ENCODE assay signal across 8 cellular contexts in genomic region chr5:149959406-149960236, GRCh38. TPM values are rescaled to one million over a fixed set of nuclear protein-coding genes. Genes with fewer than 3 reads are reported as not detected.
A peak's percentile ranks its signal among the peaks of the same experiment; 100 is the strongest.
DNase-seq lines count a peak whose midpoint lies in the region; ATAC-seq, FAIRE-seq and TF ChIP-seq lines count a peak whose summit lies in the region.

No MANE protein-coding gene starts in this region.

- no peak for ATAC-seq in T-cell (replicated peaks in 1 of 4)
- peak; percentile 45 for ATAC-seq in GM12878
- no peak for ATAC-seq in GM21528 (IDR thresholded peaks at IDR 0.05; ENCODE audit: low FRiP score, unreplicated experiment)

- intact Hi-C loops in GM12878 (cut with micrococcal nuclease; ENCODE audit: unreplicated experiment), result loop anchor here (2.0 to 10.0 kb wide), 2 partner anchors 41 to 225 kb away; partner anchors contain the start of genes HMGXB3, PPARGC1B and TIGD6

- H3K4me1 ChIP-seq in DOHH2 (ENCODE audit: control insufficient read depth, low read length) (peaks cover 24% of the 10 kb centered on the region), GM12878 (ENCODE audit: control insufficient read depth, insufficient read depth, low read length) (peaks cover 12% of the 10 kb centered on the region)

- RAD21 ChIA-PET in GM12878 (lab: Charles Lee; ENCODE audit: unreplicated experiment), result interaction anchor here (0.8 to 4.7 kb wide), 9 partner anchors 27 to 323 kb away, joined by 3 to 53 read pairs (median 5); no protein-coding TSS in a partner anchor

- peak; percentile 93 for TF ChIP-seq CTCF in DOHH2 (IDR thresholded peaks at IDR 0.05; ENCODE audit: low read depth, low read length, poor library complexity, severe bottlenecking)
- peak; percentile 38 to 75 (median 49); a peak in 5 of 6 replicates for TF ChIP-seq CTCF in GM12878 (IDR thresholded peaks at IDR 0.05 in 2 of 3, conservative IDR thresholded peaks at IDR 0.05 in 1 of 3; ENCODE audit: control insufficient read depth in 2 of 3, extremely low read depth in 1 of 3, insufficient read depth in 1 of 3, low read depth in 3 of 3, low read length in 3 of 3)

- peaks cover 5% of the 10 kb centered on the region; the same call in 1 of the 2 replicates for H3F3A ChIP-seq in DOHH2 (ENCODE audit: control insufficient read depth, insufficient read depth)

- no peaks in the 10 kb centered on the region for H3K36me3 ChIP-seq in DOHH2 (ENCODE audit: control insufficient read depth, low read length)
- no peaks in the 10 kb centered on the region for H3K36me3 ChIP-seq in GM12878 (ENCODE audit: control insufficient read depth in 2 of 2, insufficient read depth in 2 of 2, low read length in 1 of 2)

- peak overlapping the region; percentile 87 to 96 (median 90) for H3K4me3 Mint-ChIP-seq in T-cell

- FAIRE-seq in GM12878 (lab: Jason Lieb, UNC), result peak; percentile 94

- in situ Hi-C loops in GM12878 (cut with MboI), result no loop called here

- TSS peak; percentile 99 for BruUV-seq in GM12878 (replicated peaks; lab: Mats Ljungman, UMichigan)

- H3K27me3 ChIP-seq in DOHH2 (ENCODE audit: control insufficient read depth, low read length) (no peaks in the 10 kb centered on the region), GM12878 (replicated peaks in 1 of 2; ENCODE audit: control insufficient read depth in 2 of 2, insufficient read depth in 2 of 2, low read length in 1 of 2) (no peaks in the 10 kb centered on the region; a peak in 1 of 4 replicates)

- peak overlapping the region; percentile 96 to 97 for H3K27ac Mint-ChIP-seq in T-cell

- SMC1A ChIA-PET in GM12878 (lab: Charles Lee; ENCODE audit: uncharacterized antibody, unreplicated experiment), result interaction anchor here (0.6 to 2.9 kb wide), 8 partner anchors 8 to 326 kb away, joined by 3 to 12 read pairs (median 4); no protein-coding TSS in a partner anchor

- H3K9me3 Mint-ChIP-seq in T-cell, result no peaks in the 10 kb centered on the region

- POLR2A ChIA-PET in T-cell (lab: Charles Lee), result interaction anchor here (0.6 to 1.0 kb wide), 3 partner anchors 42 to 1813 kb away, joined by 3 to 6 read pairs (median 4); no protein-coding TSS in a partner anchor
- POLR2A ChIA-PET in GM12878 (lab: Charles Lee), result interaction anchor here (0.6 to 2.1 kb wide), 8 partner anchors 38 to 157 kb away, joined by 3 to 6 read pairs (median 4); partner anchors contain the start of genes HMGXB3 and TIGD6

- DNase-seq in HUDEP-2 (lab: John Stamatoyannopoulos, UW; ENCODE audit: unreplicated experiment in 76 of 76) (peak in 70 of 76 experiments; percentile 12 to 94 (median 64)), T-cell (peak in 10 of 34 experiments; percentile 5 to 31 (median 14)), GM12878 (ENCODE audit: low read depth, low spot score) (peak; percentile 43), inferior parietal cortex (ENCODE audit: extremely low spot score) (peak; percentile 60), DMS79 (lab: John Stamatoyannopoulos, UW) (no peak)
- peak; percentile 4 to 21 for DNase-seq in stimulated activated CD4-positive, alpha-beta T cell treated with anti-CD3 and anti-CD28 coated beads, Interleukin-15, amount 100 ng/mL, for 1 hour (ENCODE audit: low read depth in 1 of 2, low spot score in 1 of 2)

- peak overlapping the region; percentile 72 for H2AFZ ChIP-seq in GM12878 (ENCODE audit: control insufficient read depth, low read depth, low read length)

- no peak for TF ChIP-seq EP300 in GM12878 (IDR thresholded peaks at IDR 0.05; ENCODE audit: borderline replicate concordance in 1 of 2, control insufficient read depth in 1 of 2, low read depth in 2 of 2, low read length in 2 of 2)

- WGBS in GM12878 (ENCODE audit: insufficient coverage, insufficient replicate concordance, low lambda C conversion rate, missing lambda C conversion rate), result 19% methylated on average over 14 of the region's 14 CpGs

- 0 out of 2 replicates have a peak, but pooled peaks have one; percentile 24 for TF ChIP-seq RAD21 in GM12878 (IDR thresholded peaks at IDR 0.05; ENCODE audit: insufficient read depth, low read depth, low read length)

- peak overlapping the region; percentile 78 for H3K9ac ChIP-seq in GM12878 (ENCODE audit: control insufficient read depth, insufficient read depth, low read length)

- peak overlapping the region; percentile 79 for H3K4me3 ChIP-seq in DOHH2 (ENCODE audit: low read length)
- peak overlapping the region; percentile 67 for H3K4me3 ChIP-seq in GM12878

- H3K79me2 ChIP-seq in DOHH2 (ENCODE audit: control insufficient read depth, low read length) (no peaks in the 10 kb centered on the region), GM12878 (ENCODE audit: control insufficient read depth, insufficient read depth, low read length) (no peaks in the 10 kb centered on the region)

- H3K9me2 ChIP-seq in DOHH2 (replicated peaks; ENCODE audit: control insufficient read depth, low read length), result no peaks in the 10 kb centered on the region

- peaks cover 3% of the 10 kb centered on the region for H3K36me3 Mint-ChIP-seq in T-cell

- H3K27ac ChIP-seq in DOHH2 (ENCODE audit: low read depth, low read length), result 0 out of 2 replicates have a peak overlapping the region, but pooled peaks have one; percentile 20
- H3K27ac ChIP-seq in GM12878 (ENCODE audit: control insufficient read depth, insufficient read depth), result peak overlapping the region; percentile 70

- CTCF ChIA-PET in T-cell (lab: Charles Lee) (interaction anchor here (0.6 to 2.5 kb wide), 13 partner anchors 23 to 1840 kb away, joined by 3 to 13 read pairs (median 3); partner anchors contain the start of genes HMGXB3 (in 1 of the 2) and TIGD6 (in 1 of the 2)), GM12878 (lab: Yijun Ruan, JAX) (interaction anchor here (0.6 to 6.6 kb wide), 39 partner anchors 8 to 676 kb away, joined by 3 to 59 read pairs (median 4); no protein-coding TSS in a partner anchor)

- H4K20me1 ChIP-seq in DOHH2 (ENCODE audit: control insufficient read depth, insufficient read depth, low read depth, low read length) (no peaks in the 10 kb centered on the region), GM12878 (ENCODE audit: control insufficient read depth, insufficient read depth) (no peaks in the 10 kb centered on the region)

- H3K4me2 ChIP-seq in DOHH2 (ENCODE audit: low read length) (peak overlapping the region; percentile 81), GM12878 (ENCODE audit: control insufficient read depth, insufficient read depth) (peak overlapping the region; percentile 56)

- TF ChIP-seq POLR2A in GM12878 (IDR thresholded peaks at IDR 0.05; ENCODE audit: low read depth, low read length), result no peak

- no peaks in the 10 kb centered on the region for H3K9me3 ChIP-seq in DOHH2 (ENCODE audit: control insufficient read depth, insufficient read depth, low read length)
- H3K9me3 ChIP-seq in GM12878 (replicated peaks; ENCODE audit: control insufficient read depth, insufficient read depth, low read length), result no peaks in the 10 kb centered on the region

- no peaks in the 10 kb centered on the region for H3K27me3 Mint-ChIP-seq in T-cell

- H3K4me1 Mint-ChIP-seq in T-cell, result peaks cover 34 to 36% (median 35%) of the 10 kb centered on the region in 3 donors

RNA-seq across cellular contexts. Expression of gene SLC26A2, which starts 0.9 kb away (rescaled TPM):
- total RNA-seq in T-cell (10 to 100 TPM in 3 of 5 donors, 1 to 10 TPM in 2; 5.2 to 11.0 (median 10.0) TPM), GM12878 (2014; rRNA removed) (6.3 and 7.6 TPM in 2 replicates), GM12878 (2014; rRNA removed; fragmentation: Illumina TruSeq; extraction: Trizol) (5.8 and 6.4 TPM in 2 replicates), GM12878 (2021) (5.7 and 6.1 TPM in 2 replicates)
- total RNA-seq in GM12878 (2013; cell fraction: nucleolus; rRNA removed), result 7.6 and 9.6 TPM in 2 replicates
- 1.3 TPM for polyA plus RNA-seq in GM12878 (2011; ENCODE audit: low read depth)
- polyA plus RNA-seq in GM12878 (2011; rRNA removed) (4.3 and 5.9 TPM in 2 replicates), GM12878 (2014; fragmentation: Illumina TruSeq; extraction: Trizol) (5.0 and 6.5 TPM in 2 replicates), GM12878 (2014; fragmentation: Nextera tagmentation; extraction: Ambion mirVana) (1 to 10 TPM; 1.7 to 1.9 TPM), GM12878 (2014; rRNA removed) (2.8 and 2.9 TPM in 2 replicates), GM12878 (2016; fragmentation: Nextera tagmentation; extraction: Ambion mirVana) (1 to 10 TPM; 3.4 to 4.2 TPM)
- 1.9 and 2.2 TPM in 2 replicates for polyA plus RNA-seq in GM12878 (2011; cell fraction: cytosol; rRNA removed)
- polyA plus RNA-seq in GM12878 (2011; cell fraction: nucleus; rRNA removed), result 1.6 and 1.9 TPM in 2 replicates
- 1.6 TPM in 2 replicates for polyA plus RNA-seq in GM12878 (2012)
- 8.1 and 14.2 TPM in 2 replicates for polyA minus RNA-seq in GM12878 (2011; rRNA and poly(A)+ RNA removed)
- polyA minus RNA-seq in GM12878 (2011; cell fraction: cytosol; rRNA and poly(A)+ RNA removed), result 2.5 and 5.2 TPM in 2 replicates
- polyA minus RNA-seq in GM12878 (2011; cell fraction: nucleus; rRNA and poly(A)+ RNA removed), result 2.9 and 3.2 TPM in 2 replicates

RNA-seq across cellular contexts. Expression of gene PDE6A, which starts 15.0 kb away (rescaled TPM):
- total RNA-seq in T-cell, result not detected
- not detected in 2 replicates for total RNA-seq in GM12878 (2013; cell fraction: nucleolus; rRNA removed)
- total RNA-seq in GM12878 (2014; rRNA removed), result not detected in 2 replicates
- total RNA-seq in GM12878 (2014; rRNA removed; fragmentation: Illumina TruSeq; extraction: Trizol), result not detected in 2 replicates
- not detected in 2 replicates for total RNA-seq in GM12878 (2021)
- polyA plus RNA-seq in GM12878 (2011; ENCODE audit: low read depth), result not detected
- not detected in 2 replicates for polyA plus RNA-seq in GM12878 (2011; rRNA removed)
- not detected in 2 replicates for polyA plus RNA-seq in GM12878 (2011; cell fraction: cytosol; rRNA removed)
- not detected in 2 replicates for polyA plus RNA-seq in GM12878 (2011; cell fraction: nucleus; rRNA removed)
- polyA plus RNA-seq in GM12878 (2012), result 0.03 TPM in 1 of 2 replicates, not detected in the other
- not detected in 2 replicates for polyA plus RNA-seq in GM12878 (2014; fragmentation: Illumina TruSeq; extraction: Trizol)
- not detected for polyA plus RNA-seq in GM12878 (2014; fragmentation: Nextera tagmentation; extraction: Ambion mirVana)
- 0.03 TPM in 1 of 2 replicates, not detected in the other for polyA plus RNA-seq in GM12878 (2014; rRNA removed)
- polyA plus RNA-seq in GM12878 (2016; fragmentation: Nextera tagmentation; extraction: Ambion mirVana), result under 1 TPM; 0.05 to 0.26 TPM
- not detected in 2 replicates for polyA minus RNA-seq in GM12878 (2011; rRNA and poly(A)+ RNA removed)
- polyA minus RNA-seq in GM12878 (2011; cell fraction: cytosol; rRNA and poly(A)+ RNA removed), result not detected in 2 replicates
- not detected in 2 replicates for polyA minus RNA-seq in GM12878 (2011; cell fraction: nucleus; rRNA and poly(A)+ RNA removed)

RNA-seq across cellular contexts. Expression of gene TIGD6, which starts 40.8 kb away (rescaled TPM):
- total RNA-seq in T-cell (1 to 10 TPM; 1.7 to 4.5 (median 4.0) TPM), GM12878 (2014; rRNA removed) (3.4 and 3.7 TPM in 2 replicates), GM12878 (2014; rRNA removed; fragmentation: Illumina TruSeq; extraction: Trizol) (2.6 and 2.7 TPM in 2 replicates), GM12878 (2021) (2.2 and 2.9 TPM in 2 replicates)
- 8.5 and 8.9 TPM in 2 replicates for total RNA-seq in GM12878 (2013; cell fraction: nucleolus; rRNA removed)
- polyA plus RNA-seq in GM12878 (2011; ENCODE audit: low read depth), result 2.6 TPM
- polyA plus RNA-seq in GM12878 (2011; rRNA removed) (3.2 and 3.7 TPM in 2 replicates), GM12878 (2014; fragmentation: Illumina TruSeq; extraction: Trizol) (2.6 and 3.5 TPM in 2 replicates), GM12878 (2014; fragmentation: Nextera tagmentation; extraction: Ambion mirVana) (1 to 10 TPM in 1 of 2 experiments, under 1 TPM in 1; 0.84 to 1.1 TPM), GM12878 (2014; rRNA removed) (2.7 and 3.3 TPM in 2 replicates), GM12878 (2016; fragmentation: Nextera tagmentation; extraction: Ambion mirVana) (1 to 10 TPM; 4.0 to 4.1 TPM)
- 2.8 and 4.0 TPM in 2 replicates for polyA plus RNA-seq in GM12878 (2011; cell fraction: cytosol; rRNA removed)
- 3.0 and 5.2 TPM in 2 replicates for polyA plus RNA-seq in GM12878 (2011; cell fraction: nucleus; rRNA removed)
- polyA plus RNA-seq in GM12878 (2012), result 2.5 and 3.0 TPM in 2 replicates
- polyA minus RNA-seq in GM12878 (2011; rRNA and poly(A)+ RNA removed), result 6.9 and 8.8 TPM in 2 replicates
- polyA minus RNA-seq in GM12878 (2011; cell fraction: cytosol; rRNA and poly(A)+ RNA removed), result 0.83 and 2.1 TPM in 2 replicates
- 5.1 and 7.5 TPM in 2 replicates for polyA minus RNA-seq in GM12878 (2011; cell fraction: nucleus; rRNA and poly(A)+ RNA removed)

RNA-seq across cellular contexts. Expression of gene HMGXB3, which starts 40.9 kb away (rescaled TPM):
- total RNA-seq in T-cell (10 to 100 TPM; 28.9 to 35.2 (median 30.9) TPM), GM12878 (2014; rRNA removed) (33.7 and 34.6 TPM in 2 replicates), GM12878 (2014; rRNA removed; fragmentation: Illumina TruSeq; extraction: Trizol) (25.4 and 26.2 TPM in 2 replicates), GM12878 (2021) (34.9 and 38.1 TPM in 2 replicates)
- 99.4 and 101 TPM in 2 replicates for total RNA-seq in GM12878 (2013; cell fraction: nucleolus; rRNA removed)
- 15.0 TPM for polyA plus RNA-seq in GM12878 (2011; ENCODE audit: low read depth)
- polyA plus RNA-seq in GM12878 (2011; rRNA removed) (37.6 and 42.2 TPM in 2 replicates), GM12878 (2014; fragmentation: Illumina TruSeq; extraction: Trizol) (28.6 and 30.8 TPM in 2 replicates), GM12878 (2014; fragmentation: Nextera tagmentation; extraction: Ambion mirVana) (1 to 10 TPM in 1 of 2 experiments, under 1 TPM in 1; 1.00 to 1.8 TPM), GM12878 (2014; rRNA removed) (39.3 and 40.1 TPM in 2 replicates), GM12878 (2016; fragmentation: Nextera tagmentation; extraction: Ambion mirVana) (10 to 100 TPM; 16.8 to 18.4 TPM)
- 42.5 and 47.4 TPM in 2 replicates for polyA plus RNA-seq in GM12878 (2011; cell fraction: cytosol; rRNA removed)
- polyA plus RNA-seq in GM12878 (2011; cell fraction: nucleus; rRNA removed), result 69.6 and 86.9 TPM in 2 replicates
- 19.5 and 22.3 TPM in 2 replicates for polyA plus RNA-seq in GM12878 (2012)
- polyA minus RNA-seq in GM12878 (2011; rRNA and poly(A)+ RNA removed), result 40.4 and 59.5 TPM in 2 replicates
- polyA minus RNA-seq in GM12878 (2011; cell fraction: cytosol; rRNA and poly(A)+ RNA removed), result 16.3 and 17.4 TPM in 2 replicates
- polyA minus RNA-seq in GM12878 (2011; cell fraction: nucleus; rRNA and poly(A)+ RNA removed), result 34.2 and 49.2 TPM in 2 replicates
